Comparison of ENCODE assay signal across 18 cellular contexts in the genomic region with DNA sequence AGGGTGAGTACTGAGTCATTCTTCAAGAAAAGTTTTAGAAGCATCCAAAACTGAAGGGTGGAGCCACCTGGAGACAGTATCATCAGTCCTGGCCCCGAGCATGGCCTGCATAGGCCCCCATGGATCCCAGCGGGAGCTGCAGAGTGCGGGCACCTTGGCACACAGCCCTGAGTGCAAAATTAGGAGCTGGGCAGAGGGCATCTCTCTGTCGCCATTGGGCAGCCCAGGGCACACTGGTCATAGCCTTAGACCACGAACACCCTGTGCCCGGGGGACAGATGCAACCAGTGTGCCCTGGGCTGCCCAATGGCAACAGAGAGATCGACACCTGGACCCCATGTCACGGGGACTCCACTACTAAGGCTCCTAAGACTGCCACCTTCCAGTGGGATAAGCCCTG.
"Had no signal": no experiment of that assay in that cellular context is flagged by ENCODE, and none has a peak within 500 bp of the region (broad histone marks: within the 10 kb centered on the region; RNA-seq: fewer than 3 reads in every experiment).

No MANE protein-coding gene starts in this region.

- H3K27me3 ChIP-seq: dorsolateral prefrontal cortex, heart left ventricle, right atrium auricular region, sigmoid colon, uterus had no signal

- H3K9me3 ChIP-seq: right atrium auricular region, uterus had no signal

- H3K27ac Mint-ChIP-seq: naive thymus-derived CD4-positive, alpha-beta T cell had no signal

- H3K36me3 ChIP-seq: heart left ventricle, right atrium auricular region, sigmoid colon, tibial artery, upper lobe of left lung, uterus had no signal

- H3K4me1 ChIP-seq: sigmoid colon, tibial artery, upper lobe of left lung, uterus had no signal

- H3K4me3 ChIP-seq: heart left ventricle, right atrium auricular region, sigmoid colon, tibial artery, upper lobe of left lung, uterus had no signal

- H3K4me3 Mint-ChIP-seq: naive thymus-derived CD4-positive, alpha-beta T cell had no signal

- DNase-seq: cortex of kidney; dorsolateral prefrontal cortex; effector CD8-positive, alpha-beta T cell; foreskin melanocyte; heart left ventricle; hippocampal formation; left colon; mesendoderm; naive thymus-derived CD4-positive, alpha-beta T cell; posterior cingulate gyrus; sigmoid colon; small intestine; stimulated activated CD4-positive, alpha-beta T cell treated with anti-CD3 and anti-CD28 coated beads, Interleukin-12 subunit alpha, Interleukin-12 subunit beta, amount 100 ng/mL, for 4 hours; stimulated activated naive CD4-positive, alpha-beta T cell treated with Interleukin-2 at 50 U/mL for 16 hours; tibial artery; upper lobe of left lung; uterus had no signal

- ATAC-seq: heart left ventricle; left colon; naive thymus-derived CD4-positive, alpha-beta T cell had no signal

- H3K27ac ChIP-seq: heart left ventricle, right atrium auricular region, sigmoid colon, tibial artery, upper lobe of left lung, uterus had no signal
